Comparison of ENCODE assay signal across 17 cellular contexts in the genomic region with DNA sequence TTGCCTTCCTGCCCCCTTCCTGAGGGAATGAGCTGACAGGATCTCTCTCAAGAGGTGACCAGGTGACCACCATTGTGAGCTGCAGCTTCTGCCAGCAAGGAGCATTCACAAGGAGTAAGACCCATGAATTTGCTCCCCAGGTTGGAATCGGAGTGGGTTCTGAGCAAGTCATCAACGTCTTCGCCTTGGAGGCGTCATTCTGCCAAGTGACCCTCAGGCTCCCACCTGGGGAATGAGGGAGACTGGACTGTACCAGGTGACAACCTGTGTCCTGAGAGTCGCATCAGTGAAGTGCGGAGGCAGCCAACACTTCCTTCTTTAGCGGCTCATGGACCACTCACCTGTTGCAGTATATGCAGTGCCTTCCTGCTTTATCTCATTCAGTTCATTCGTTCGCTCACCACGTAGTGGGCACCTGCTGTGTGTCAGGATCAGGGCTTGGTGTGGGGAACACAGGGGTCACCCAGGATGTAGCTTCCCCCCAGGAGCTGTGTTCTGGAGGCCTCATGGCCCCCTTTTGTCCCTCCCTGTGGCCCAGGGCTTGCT. TPM values are rescaled to one million over a fixed set of nuclear protein-coding genes. Genes with fewer than 3 reads are reported as not detected.
DNase-seq lines count a peak whose midpoint lies in the region; TF ChIP-seq lines count a peak whose summit lies in the region.
"Had no signal": no experiment of that assay in that cellular context is flagged by ENCODE, and none has a peak within 500 bp of the region (broad histone marks: within the 10 kb centered on the region; RNA-seq: fewer than 3 reads in every experiment).

No MANE protein-coding gene starts in this region.

- H3K9me3 Mint-ChIP-seq in chondrocyte (ENCODE audit: low read depth): no peaks in the 10 kb centered on the region
- H3K9me3 Mint-ChIP-seq: CD4-positive, alpha-beta T cell; GM23338; IgD-negative memory B cell had no signal

- no peak for TF ChIP-seq CTCF in chondrocyte (IDR thresholded peaks at IDR 0.05)

- H3K36me3 ChIP-seq in SJCRH30: peaks cover 40% of the 10 kb centered on the region

- H3K4me1 ChIP-seq in SJCRH30: peaks cover 22% of the 10 kb centered on the region
- H3K4me1 ChIP-seq: Caco-2 had no signal

- no peaks in the 10 kb centered on the region for H3K9me3 ChIP-seq in SJCRH30 (replicated peaks)
- H3K9me3 ChIP-seq: Caco-2 had no signal

- H3K36me3 Mint-ChIP-seq in chondrocyte (ENCODE audit: low read depth): peaks cover 2% of the 10 kb centered on the region

- in situ Hi-C loops in ACHN (cut with HindIII; ENCODE audit: low pct_ligation_motif_present, low pct_unique_long_range_greater_than_20kb, low sequenced_read_pairs): no loop called here

- H3K27ac Mint-ChIP-seq in chondrocyte (ENCODE audit: unreplicated experiment): no peak overlapping the region
- H3K27ac Mint-ChIP-seq: CD4-positive, alpha-beta T cell; GM23338; IgD-negative memory B cell had no signal

- no peaks in the 10 kb centered on the region for H3K4me1 Mint-ChIP-seq in chondrocyte (ENCODE audit: low read depth)
- H3K4me1 Mint-ChIP-seq: IgD-negative memory B cell had no signal

- DNase-seq in SJCRH30 (no peak), chondrocyte (ENCODE audit: low spot score) (peak; percentile 53), posterior vena cava (ENCODE audit: low spot score) (peak; percentile 37), ACHN (no peak), ureter (ENCODE audit: low spot score) (no peak), NCI-H2081 (lab: John Stamatoyannopoulos, UW) (no peak), DMS79 treated with DMSO at 0.1 percent for 48 hours (lab: John Stamatoyannopoulos, UW) (no peak)
- DNase-seq: Caco-2; CD4-positive, alpha-beta T cell; DMS153; DMS79; GF-D8; KBM-7 had no signal

- peak overlapping the region; percentile 70 for H3K27ac ChIP-seq in SJCRH30
- H3K27ac ChIP-seq: C4-2B had no signal

- H3K4me3 Mint-ChIP-seq in chondrocyte (ENCODE audit: unreplicated experiment): no peak overlapping the region
- H3K4me3 Mint-ChIP-seq: CD4-positive, alpha-beta T cell; GM23338; IgD-negative memory B cell had no signal

- peaks cover 2% of the 10 kb centered on the region for H3K27me3 Mint-ChIP-seq in chondrocyte (ENCODE audit: low read depth)

- H3K27me3 ChIP-seq in SJCRH30: no peaks in the 10 kb centered on the region

- no peak overlapping the region for H3K4me3 ChIP-seq in SJCRH30
- H3K4me3 ChIP-seq: GM12878, GM23338 had no signal

- intact Hi-C loops in posterior vena cava (cut with DNase I): loop anchor here in 1 of 2 donors (10.0 kb wide), 1 partner anchor 868 kb away; no protein-coding TSS in a partner anchor

RNA-seq across cellular contexts. Expression of gene WSCD1, which starts 22.8 kb away (rescaled TPM):
- 99.1 and 101 TPM in 2 replicates for total RNA-seq in SJCRH30 (2014; rRNA removed; shearing (Covaris generic))
- total RNA-seq in chondrocyte (3.5 to 4.4 TPM (median 4.2 TPM) in 3 replicates), posterior vena cava (1 to 10 TPM; 4.2 to 6.0 TPM), ureter (3.6 TPM)
- total RNA-seq: Caco-2; CD4-positive, alpha-beta T cell; GM12878 had no signal

Comparison
In these comparisons a context has a peak if more than half of its experiments do, and no peak if none do; other contexts are left out.
1. DNase-seq: peak in chondrocyte (single experiment) and posterior vena cava (single experiment); none in SJCRH30 (0 of 2), ACHN (single experiment), ureter (single experiment), NCI-H2081 (0 of 2) and DMS79 treated with DMSO at 0.1 percent for 48 hours (single experiment).
2. RNA of gene WSCD1, which starts 22.8 kb away (total RNA-seq): 99.1 to 101 TPM in SJCRH30; 4.2 to 6.0 TPM in posterior vena cava, 3.5 to 4.4 TPM in chondrocyte and 3.6 TPM in ureter (single experiment); every median in the first group is over 10 times any median in the second.